8 cellular contexts compared by ENCODE assay signal in genomic region chrX:133414399-133415275, GRCh38.
DNase-seq lines count a peak whose midpoint lies in the region; ATAC-seq and TF ChIP-seq lines count a peak whose summit lies in the region.

No MANE protein-coding gene starts in this region.

- H3K4me1 ChIP-seq in OCI-LY1 (ENCODE audit: insufficient read depth, low read length, severe bottlenecking) = no peaks in the 10 kb centered on the region
- peaks cover 18% of the 10 kb centered on the region for H3K4me1 ChIP-seq in neuron (ENCODE audit: insufficient read depth, low read length)

- H3K4me3 ChIP-seq in OCI-LY1 (ENCODE audit: low read depth, low read length, poor library complexity, severe bottlenecking) = peak overlapping the region; percentile 37
- H3K4me3 ChIP-seq in neuron (ENCODE audit: low read length) = peak overlapping the region; percentile 94

- no peak overlapping the region for H3K9ac ChIP-seq in OCI-LY1 (ENCODE audit: low read length)

- peak overlapping the region; percentile 42; the same call in 1 of the 2 replicates for H3K4me2 ChIP-seq in OCI-LY1 (ENCODE audit: low read length)

- no peaks in the 10 kb centered on the region for H3K27me3 ChIP-seq in OCI-LY1 (ENCODE audit: insufficient read depth, low read length)
- H3K27me3 ChIP-seq in neuron (ENCODE audit: insufficient read depth, low read length) = no peaks in the 10 kb centered on the region

- peak; percentile 1 for DNase-seq in fibroblast of gingiva (ENCODE audit: low read depth)
- DNase-seq in central memory CD4-positive, alpha-beta T cell = no peak
- DNase-seq in iPS-NIHi7 (ENCODE audit: extremely low spot score) = no peak

- TF ChIP-seq CTCF in OCI-LY1 (IDR thresholded peaks at IDR 0.05; ENCODE audit: low read length) = no peak

- H4K20me1 ChIP-seq in OCI-LY1 (ENCODE audit: insufficient read depth, low read length) = no peaks in the 10 kb centered on the region

- no peaks in the 10 kb centered on the region for H3K9me2 ChIP-seq in OCI-LY1 (ENCODE audit: low read depth, low read length)

- H2AFZ ChIP-seq in OCI-LY1 (ENCODE audit: low read length) (no peak overlapping the region), neuron (ENCODE audit: low read depth, low read length) (no peak overlapping the region)

- H3K79me2 ChIP-seq in OCI-LY1 (ENCODE audit: insufficient read depth, low read length) = no peaks in the 10 kb centered on the region

- H3K9me3 ChIP-seq in OCI-LY1 (ENCODE audit: low read length) (no peaks in the 10 kb centered on the region), neuron (ENCODE audit: low read length) (no peaks in the 10 kb centered on the region)

- peak; percentile 35 for ATAC-seq in GM19397 (IDR thresholded peaks at IDR 0.05; ENCODE audit: unreplicated experiment)
- ATAC-seq in GM21515 (IDR thresholded peaks at IDR 0.05; ENCODE audit: unreplicated experiment) = no peak
- no peak for ATAC-seq in GM21367 (IDR thresholded peaks at IDR 0.05; ENCODE audit: unreplicated experiment)

- H3K36me3 ChIP-seq in OCI-LY1 (ENCODE audit: insufficient read depth, low read length) (no peaks in the 10 kb centered on the region), neuron (ENCODE audit: insufficient read depth, low read length) (peaks cover 7% of the 10 kb centered on the region)

- no peaks in the 10 kb centered on the region for H3F3A ChIP-seq in OCI-LY1 (ENCODE audit: insufficient read depth, low read length)

- no peak overlapping the region for H3K27ac ChIP-seq in OCI-LY1 (ENCODE audit: low read depth, low read length, poor library complexity, severe bottlenecking)
